ENCODE assay signal across 27 cellular contexts in the genomic region with DNA sequence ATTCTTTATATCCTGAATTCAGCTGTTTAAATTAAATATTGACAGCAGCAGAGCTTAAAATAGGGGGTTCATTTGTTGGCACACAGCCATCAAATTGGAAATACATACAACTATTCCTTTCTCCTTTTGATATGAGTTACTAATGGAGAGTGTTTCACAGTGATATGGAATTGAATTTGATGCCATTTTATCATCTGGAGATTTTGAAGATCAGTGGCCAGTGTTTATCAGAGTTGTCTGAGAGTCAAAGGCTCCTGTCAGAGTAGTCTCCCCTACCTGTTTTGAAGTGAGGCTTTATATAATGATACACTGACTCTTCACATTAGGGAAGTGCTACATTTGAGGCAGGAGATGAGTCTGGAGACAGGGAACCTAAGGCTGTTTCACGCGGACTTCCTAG.
A peak's percentile ranks its signal among the peaks of the same experiment; 100 is the strongest.
DNase-seq lines count a peak whose midpoint lies in the region; ATAC-seq and TF ChIP-seq lines count a peak whose summit lies in the region.
"Had no signal": no experiment of that assay in that cellular context is flagged by ENCODE, and none has a peak within 500 bp of the region (broad histone marks: within the 10 kb centered on the region; RNA-seq: fewer than 3 reads in every experiment).

No MANE protein-coding gene starts in this region.

- no peak overlapping the region for H3K27ac ChIP-seq in SK-N-SH (ENCODE audit: low read depth in 2 of 2, low read length in 1 of 2)
- H3K27ac ChIP-seq: 22Rv1; A549; BLaER1; BLaER1 treated with 17β-estradiol and CSF1 and Interleukin-3, amounts not matched to agents 10 nM and 100 nM; C4-2B had no signal

- POLR2A ChIA-PET in SK-N-SH (lab: Yijun Ruan, JAX), result no interaction called here

- no peak overlapping the region for H2AFZ ChIP-seq in SK-N-SH (ENCODE audit: low read depth)

- H3F3A ChIP-seq in SK-N-SH (replicated peaks; ENCODE audit: insufficient read depth), result no peaks in the 10 kb centered on the region

- no peak for TF ChIP-seq CTCF in SK-N-SH (IDR thresholded peaks at IDR 0.05)

- no peaks in the 10 kb centered on the region for H3K9me2 ChIP-seq in SK-N-SH

- no peak for TF ChIP-seq EP300 in SK-N-SH (IDR thresholded peaks at IDR 0.05; ENCODE audit: borderline replicate concordance in 1 of 2, low read depth in 1 of 2, low read length in 1 of 2)

- no peaks in the 10 kb centered on the region for H3K27me3 ChIP-seq in SK-N-SH (ENCODE audit: insufficient read depth)
- H3K27me3 ChIP-seq: BE2C; BLaER1; BLaER1 treated with 17β-estradiol and CSF1 and Interleukin-3, amounts not matched to agents 10 nM and 100 nM had no signal

- H3K4me3 ChIP-seq in SK-N-SH (ENCODE audit: low read depth in 2 of 2, low read length in 1 of 2), result no peak overlapping the region
- H3K4me3 ChIP-seq: A549; BLaER1; BLaER1 treated with 17β-estradiol and CSF1 and Interleukin-3, amounts not matched to agents 10 nM and 100 nM had no signal

- H3K4me1 ChIP-seq in SK-N-SH (ENCODE audit: control insufficient read depth in 1 of 2, insufficient read depth in 2 of 2, low read depth in 1 of 2, low read length in 1 of 2), result no peaks in the 10 kb centered on the region
- H3K4me1 ChIP-seq: A549; BE2C; BLaER1; BLaER1 treated with 17β-estradiol and CSF1 and Interleukin-3, amounts not matched to agents 10 nM and 100 nM; Caco-2 had no signal

- H3K36me3 ChIP-seq in SK-N-SH (replicated peaks in 1 of 2; ENCODE audit: control insufficient read depth in 1 of 2, insufficient read depth in 2 of 2, low read length in 1 of 2), result no peaks in the 10 kb centered on the region
- H3K36me3 ChIP-seq: BE2C; BLaER1; BLaER1 treated with 17β-estradiol and CSF1 and Interleukin-3, amounts not matched to agents 10 nM and 100 nM had no signal

- no peak for ATAC-seq in SK-N-SH treated with all-trans-retinoic acid at 6 μM for 48 hours
- ATAC-seq: A549; CD8-positive, alpha-beta T cell had no signal

- H3K9ac ChIP-seq in SK-N-SH, result no peak overlapping the region
- H3K9ac ChIP-seq: BLaER1; BLaER1 treated with 17β-estradiol and CSF1 and Interleukin-3, amounts not matched to agents 10 nM and 100 nM had no signal

- H3K4me2 ChIP-seq in SK-N-SH, result no peak overlapping the region
- H3K4me2 ChIP-seq: A549; BLaER1; BLaER1 treated with 17β-estradiol and CSF1 and Interleukin-3, amounts not matched to agents 10 nM and 100 nM had no signal

- TF ChIP-seq RAD21 in SK-N-SH (IDR thresholded peaks at IDR 0.05; ENCODE audit: low read length), result no peak

- WGBS in SK-N-SH (ENCODE audit: low lambda C conversion rate), result 95% methylated on average over 2 of the region's 2 CpGs

- no peaks in the 10 kb centered on the region for H3K9me3 ChIP-seq in SK-N-SH
- H3K9me3 ChIP-seq: A549; BE2C; BLaER1; BLaER1 treated with 17β-estradiol and CSF1 and Interleukin-3, amounts not matched to agents 10 nM and 100 nM; Caco-2 had no signal

- CTCF ChIA-PET in SK-N-SH (lab: Yijun Ruan, JAX), result no interaction called here

- H3K79me2 ChIP-seq in SK-N-SH (ENCODE audit: insufficient read depth), result no peaks in the 10 kb centered on the region

- no peak for DNase-seq in SK-N-SH
- DNase-seq: 8988T; ACHN; AML-193; BE2C; C1 segment of cervical spinal cord; Calu3; CD4-positive, alpha-beta memory T cell; CD4-positive, alpha-beta T cell; CD4-positive, CD25-positive, alpha-beta regulatory T cell; CD8-positive, alpha-beta memory T cell; CD8-positive, alpha-beta T cell; COR-L47; DMS 273 treated with DMSO at 0.1 percent for 48 hours; DMS153; DMS53; DMS79; DMS79 treated with DMSO at 0.1 percent for 48 hours; DND-41; EL had no signal

- no peaks in the 10 kb centered on the region for H4K20me1 ChIP-seq in SK-N-SH (ENCODE audit: insufficient read depth)
- H4K20me1 ChIP-seq: BLaER1; BLaER1 treated with 17β-estradiol and CSF1 and Interleukin-3, amounts not matched to agents 10 nM and 100 nM had no signal

TF ChIP-seq in SK-N-SH, 30 proteins besides CTCF, POLR2A, EP300 and RAD21:
- TF ChIP-seq GATA2 (CRISPR knock-in tag; IDR thresholded peaks at IDR 0.05) (peak; percentile 53; the same call in 1 of the 2 replicates), TCF12 (IDR thresholded peaks at IDR 0.05) (no peak)

TF ChIP-seq in SK-N-SH treated with all-trans-retinoic acid at 6 μM for 48 hours, 23 proteins besides CTCF, POLR2A, EP300 and RAD21:
- no peak for TF ChIP-seq PPARA (CRISPR knock-in tag; IDR thresholded peaks at IDR 0.05; ENCODE audit: borderline replicate concordance)
- TF ChIP-seq, protein P1, sequence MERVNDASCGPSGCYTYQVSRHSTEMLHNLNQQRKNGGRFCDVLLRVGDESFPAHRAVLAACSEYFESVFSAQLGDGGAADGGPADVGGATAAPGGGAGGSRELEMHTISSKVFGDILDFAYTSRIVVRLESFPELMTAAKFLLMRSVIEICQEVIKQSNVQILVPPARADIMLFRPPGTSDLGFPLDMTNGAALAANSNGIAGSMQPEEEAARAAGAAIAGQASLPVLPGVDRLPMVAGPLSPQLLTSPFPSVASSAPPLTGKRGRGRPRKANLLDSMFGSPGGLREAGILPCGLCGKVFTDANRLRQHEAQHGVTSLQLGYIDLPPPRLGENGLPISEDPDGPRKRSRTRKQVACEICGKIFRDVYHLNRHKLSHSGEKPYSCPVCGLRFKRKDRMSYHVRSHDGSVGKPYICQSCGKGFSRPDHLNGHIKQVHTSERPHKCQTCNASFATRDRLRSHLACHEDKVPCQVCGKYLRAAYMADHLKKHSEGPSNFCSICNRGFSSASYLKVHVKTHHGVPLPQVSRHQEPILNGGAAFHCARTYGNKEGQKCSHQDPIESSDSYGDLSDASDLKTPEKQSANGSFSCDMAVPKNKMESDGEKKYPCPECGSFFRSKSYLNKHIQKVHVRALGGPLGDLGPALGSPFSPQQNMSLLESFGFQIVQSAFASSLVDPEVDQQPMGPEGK (CRISPR knock-in tag; IDR thresholded peaks at IDR 0.05; ENCODE audit: borderline replicate concordance), result no peak
- TF ChIP-seq, protein P2, sequence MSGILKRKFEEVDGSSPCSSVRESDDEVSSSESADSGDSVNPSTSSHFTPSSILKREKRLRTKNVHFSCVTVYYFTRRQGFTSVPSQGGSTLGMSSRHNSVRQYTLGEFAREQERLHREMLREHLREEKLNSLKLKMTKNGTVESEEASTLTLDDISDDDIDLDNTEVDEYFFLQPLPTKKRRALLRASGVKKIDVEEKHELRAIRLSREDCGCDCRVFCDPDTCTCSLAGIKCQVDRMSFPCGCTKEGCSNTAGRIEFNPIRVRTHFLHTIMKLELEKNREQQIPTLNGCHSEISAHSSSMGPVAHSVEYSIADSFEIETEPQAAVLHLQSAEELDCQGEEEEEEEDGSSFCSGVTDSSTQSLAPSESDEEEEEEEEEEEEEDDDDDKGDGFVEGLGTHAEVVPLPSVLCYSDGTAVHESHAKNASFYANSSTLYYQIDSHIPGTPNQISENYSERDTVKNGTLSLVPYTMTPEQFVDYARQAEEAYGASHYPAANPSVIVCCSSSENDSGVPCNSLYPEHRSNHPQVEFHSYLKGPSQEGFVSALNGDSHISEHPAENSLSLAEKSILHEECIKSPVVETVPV (CRISPR knock-in tag; IDR thresholded peaks at IDR 0.05), result no peak
- TF ChIP-seq ZFP30 (CRISPR knock-in tag; IDR thresholded peaks at IDR 0.05), result no peak
